In the genomic region with DNA sequence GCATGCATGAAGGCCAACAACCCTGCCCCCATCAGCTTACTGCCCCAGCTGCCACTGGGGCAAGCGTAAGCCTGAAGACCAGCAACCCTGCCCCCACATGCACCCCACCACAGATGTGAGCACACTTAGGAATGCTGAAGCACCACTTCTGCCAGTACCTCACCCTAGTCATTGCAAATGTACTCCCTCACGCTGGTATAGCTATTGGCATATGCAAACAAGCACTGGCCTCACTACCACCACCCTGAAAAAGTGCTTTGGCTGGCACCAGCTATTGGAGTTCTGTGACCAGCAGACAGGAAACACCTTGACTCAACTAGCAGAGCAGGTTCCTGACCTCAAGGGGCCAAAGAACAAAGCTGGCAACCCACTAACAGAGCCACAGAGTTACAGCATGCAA, we compare ENCODE assay signal across 30 cellular contexts.
"Had no signal": no experiment of that assay in that cellular context is flagged by ENCODE, and none has a peak within 500 bp of the region (broad histone marks: within the 10 kb centered on the region; RNA-seq: fewer than 3 reads in every experiment).

No MANE protein-coding gene starts in this region.

- H3K4me1 Mint-ChIP-seq: activated CD4-positive, alpha-beta T cell treated with anti-CD3 and anti-CD28 coated beads, Interleukin-2, amount 10 ng/mL, durations not matched to agents 24 days and 14 days; activated T-helper 17 cell treated with anti-CD3 and anti-CD28 coated beads, Interleukin-2, amount 50 U/mL, for 72 hours; naive thymus-derived CD4-positive, alpha-beta T cell; stimulated activated effector memory CD8-positive, alpha-beta T cell treated with anti-CD3 and anti-CD28 coated beads, Interleukin-12 subunit alpha, Interleukin-12 subunit beta, amount 100 ng/mL, for 72 hours had no signal

- H3K27ac ChIP-seq: esophagus muscularis mucosa, foreskin keratinocyte, pancreas, psoas muscle, sigmoid colon, thoracic aorta, WERI-Rb-1 had no signal

- H3K36me3 ChIP-seq: esophagus muscularis mucosa, pancreas, sigmoid colon, thoracic aorta, WERI-Rb-1 had no signal

- H3K4me3 ChIP-seq: esophagus muscularis mucosa, pancreas, psoas muscle, sigmoid colon, thoracic aorta had no signal

- H3K9me3 Mint-ChIP-seq: activated CD4-positive, alpha-beta T cell treated with anti-CD3 and anti-CD28 coated beads, Interleukin-2, amount 10 ng/mL, durations not matched to agents 24 days and 14 days; activated CD8-positive, alpha-beta T cell treated with anti-CD3 and anti-CD28 coated beads for 36 hours; activated T-cell treated with anti-CD3 and anti-CD28 coated beads, Interleukin-2, amount 50 U/mL, for 4 hours; activated T-helper 17 cell treated with anti-CD3 and anti-CD28 coated beads, Interleukin-2, amount 50 U/mL, for 72 hours; dendritic cell treated with granulocyte-macrophage colony-stimulating factor and Interleukin-4, amounts not matched to agents 40 ng/mL and 50 ng/mL, for 4 days; stimulated activated naive CD8-positive, alpha-beta T cell treated with anti-CD3 and anti-CD28 coated beads, Interleukin-15, Interleukin-2, amounts not matched to agents 100 ng/mL and 50 ng/mL, for 24 hours; T-helper 1 cell treated with Interleukin-12 subunit alpha and Interleukin-12 subunit beta and Interleukin-4 antibody, amounts not matched to agents 30 μg/mL and 1 μg/mL, for 36 hours; type B pancreatic cell had no signal

- H3K36me3 Mint-ChIP-seq: naive thymus-derived CD4-positive, alpha-beta T cell; stimulated activated effector memory CD8-positive, alpha-beta T cell treated with anti-CD3 and anti-CD28 coated beads, Interleukin-12 subunit alpha, Interleukin-12 subunit beta, amount 100 ng/mL, for 72 hours; type B pancreatic cell had no signal

- H3K27ac Mint-ChIP-seq: activated CD4-positive, alpha-beta T cell treated with anti-CD3 and anti-CD28 coated beads, Interleukin-2, amount 10 ng/mL, durations not matched to agents 24 days and 14 days; activated CD8-positive, alpha-beta T cell treated with anti-CD3 and anti-CD28 coated beads for 36 hours; activated T-helper 17 cell treated with anti-CD3 and anti-CD28 coated beads, Interleukin-2, amount 50 U/mL, for 72 hours; dendritic cell treated with granulocyte-macrophage colony-stimulating factor and Interleukin-4, amounts not matched to agents 40 ng/mL and 50 ng/mL, for 4 days; endodermal cell; naive thymus-derived CD4-positive, alpha-beta T cell; stimulated activated effector memory CD8-positive, alpha-beta T cell treated with anti-CD3 and anti-CD28 coated beads, Interleukin-12 subunit alpha, Interleukin-12 subunit beta, amount 100 ng/mL, for 72 hours; stimulated activated naive CD8-positive, alpha-beta T cell treated with anti-CD3 and anti-CD28 coated beads, Interleukin-15, Interleukin-2, amounts not matched to agents 100 ng/mL and 50 ng/mL, for 24 hours; T-helper 1 cell treated with Interleukin-12 subunit alpha and Interleukin-12 subunit beta and Interleukin-4 antibody, amounts not matched to agents 30 μg/mL and 1 μg/mL, for 36 hours; type B pancreatic cell had no signal

- H3K27me3 ChIP-seq: esophagus muscularis mucosa, foreskin keratinocyte, sigmoid colon had no signal

- ATAC-seq: activated CD8-positive, alpha-beta T cell treated with anti-CD3 and anti-CD28 coated beads for 36 hours; activated T-cell treated with anti-CD3 and anti-CD28 coated beads, Interleukin-2, amount 50 U/mL, for 4 hours; activated T-helper 17 cell treated with anti-CD3 and anti-CD28 coated beads, Interleukin-2, amount 50 U/mL, for 72 hours; foreskin keratinocyte; left ventricle myocardium superior; naive thymus-derived CD4-positive, alpha-beta T cell; pancreas; psoas muscle; stimulated activated effector memory CD8-positive, alpha-beta T cell treated with anti-CD3 and anti-CD28 coated beads, Interleukin-12 subunit alpha, Interleukin-12 subunit beta, amount 100 ng/mL, for 72 hours had no signal

- DNase-seq: activated CD4-positive, alpha-beta T cell treated with anti-CD3 and anti-CD28 coated beads, Interleukin-2, amount 10 ng/mL, durations not matched to agents 24 days and 14 days; activated CD4-positive, CD25-positive, alpha-beta regulatory T cell treated with anti-CD3 and anti-CD28 coated beads, Interleukin-2, amount 50 U/mL, for 72 hours; activated CD8-positive, alpha-beta T cell treated with anti-CD3 and anti-CD28 coated beads for 36 hours; activated gamma-delta T cell treated with Interleukin-2 at 50 U/mL for 16 hours; activated naive CD4-positive, alpha-beta T cell treated with anti-CD3 and anti-CD28 coated beads, Interleukin-2, amount 50 U/mL, for 16 hours; activated T-cell treated with anti-CD3 and anti-CD28 coated beads, Interleukin-2, amount 50 U/mL, for 4 hours; amygdala; central memory CD4-positive, alpha-beta T cell; endodermal cell; foreskin keratinocyte; islet precursor cell; left ventricle myocardium superior; mammary epithelial cell; midbrain; naive thymus-derived CD4-positive, alpha-beta T cell; pancreas; psoas muscle; sigmoid colon; small intestine; stimulated activated CD4-positive, alpha-beta T cell treated with anti-CD3 and anti-CD28 coated beads, Interleukin-4, amount 100 ng/mL, for 24 hours; T1000; WERI-Rb-1 had no signal

- H3K4me3 Mint-ChIP-seq: activated CD4-positive, alpha-beta T cell treated with anti-CD3 and anti-CD28 coated beads, Interleukin-2, amount 10 ng/mL, durations not matched to agents 24 days and 14 days; activated CD8-positive, alpha-beta T cell treated with anti-CD3 and anti-CD28 coated beads for 36 hours; activated T-cell treated with anti-CD3 and anti-CD28 coated beads, Interleukin-2, amount 50 U/mL, for 4 hours; activated T-helper 17 cell treated with anti-CD3 and anti-CD28 coated beads, Interleukin-2, amount 50 U/mL, for 72 hours; dendritic cell treated with granulocyte-macrophage colony-stimulating factor and Interleukin-4, amounts not matched to agents 40 ng/mL and 50 ng/mL, for 4 days; endodermal cell; naive thymus-derived CD4-positive, alpha-beta T cell; stimulated activated effector memory CD8-positive, alpha-beta T cell treated with anti-CD3 and anti-CD28 coated beads, Interleukin-12 subunit alpha, Interleukin-12 subunit beta, amount 100 ng/mL, for 72 hours; stimulated activated naive CD8-positive, alpha-beta T cell treated with anti-CD3 and anti-CD28 coated beads, Interleukin-15, Interleukin-2, amounts not matched to agents 100 ng/mL and 50 ng/mL, for 24 hours; T-helper 1 cell treated with Interleukin-12 subunit alpha and Interleukin-12 subunit beta and Interleukin-4 antibody, amounts not matched to agents 30 μg/mL and 1 μg/mL, for 36 hours; type B pancreatic cell had no signal

- H3K27me3 Mint-ChIP-seq: activated CD4-positive, alpha-beta T cell treated with anti-CD3 and anti-CD28 coated beads, Interleukin-2, amount 10 ng/mL, durations not matched to agents 24 days and 14 days; activated CD8-positive, alpha-beta T cell treated with anti-CD3 and anti-CD28 coated beads for 36 hours; activated T-helper 17 cell treated with anti-CD3 and anti-CD28 coated beads, Interleukin-2, amount 50 U/mL, for 72 hours; dendritic cell treated with granulocyte-macrophage colony-stimulating factor and Interleukin-4, amounts not matched to agents 40 ng/mL and 50 ng/mL, for 4 days; naive thymus-derived CD4-positive, alpha-beta T cell; stimulated activated naive CD8-positive, alpha-beta T cell treated with anti-CD3 and anti-CD28 coated beads, Interleukin-15, Interleukin-2, amounts not matched to agents 100 ng/mL and 50 ng/mL, for 24 hours; type B pancreatic cell had no signal

- H3K4me1 ChIP-seq: esophagus muscularis mucosa, foreskin keratinocyte, pancreas, psoas muscle, sigmoid colon had no signal

- H3K9me3 ChIP-seq: esophagus muscularis mucosa, pancreas, psoas muscle, sigmoid colon, thoracic aorta had no signal
